Comparison of ENCODE assay signal across 8 cellular contexts in genomic region chr14:53151523-53151866, GRCh38. TPM values are rescaled to one million over a fixed set of nuclear protein-coding genes. Genes with fewer than 3 reads are reported as not detected.
DNase-seq lines count a peak whose midpoint lies in the region; ATAC-seq and TF ChIP-seq lines count a peak whose summit lies in the region.

No MANE protein-coding gene starts in this region.

- CTCF ChIA-PET in PC-9 (lab: Charles Lee) = interaction anchor here (0.6 to 0.7 kb wide), 3 partner anchors 40 to 147 kb away, joined by 3 to 10 read pairs (median 4); no protein-coding TSS in a partner anchor

- TSS peak; percentile 19 for BruUV-seq in PC-9 (replicated peaks; lab: Mats Ljungman, UMichigan)

- POLR2A ChIA-PET in PC-9 (lab: Charles Lee; ENCODE audit: unreplicated experiment) = no interaction called here

- H3K9me3 ChIP-seq in DND-41 (ENCODE audit: insufficient read depth, low read length, severe bottlenecking) (no peaks in the 10 kb centered on the region), PC-9 (ENCODE audit: insufficient read depth, low read depth) (no peaks in the 10 kb centered on the region), fibroblast of lung (ENCODE audit: control insufficient read depth, insufficient read depth, low read depth, low read length) (no peaks in the 10 kb centered on the region)

- peaks cover 65% of the 10 kb centered on the region for H3K79me2 ChIP-seq in DND-41 (ENCODE audit: insufficient read depth, low read length)
- H3K79me2 ChIP-seq in PC-9 (ENCODE audit: low read depth) = peaks cover 21% of the 10 kb centered on the region
- peaks cover 39% of the 10 kb centered on the region for H3K79me2 ChIP-seq in fibroblast of lung (ENCODE audit: control insufficient read depth, insufficient read depth, low read length)

- no peaks in the 10 kb centered on the region for H3K9me2 ChIP-seq in PC-9 (ENCODE audit: insufficient read depth)

- intact Hi-C loops in PC-9 (cut with micrococcal nuclease; ENCODE audit: unreplicated experiment) = loop anchor here (5.0 kb wide), 2 partner anchors 89 to 156 kb away; no protein-coding TSS in a partner anchor

- peaks cover 50% of the 10 kb centered on the region for H4K20me1 ChIP-seq in DND-41 (ENCODE audit: insufficient read depth, low read length)
- no peaks in the 10 kb centered on the region for H4K20me1 ChIP-seq in PC-9 (ENCODE audit: insufficient read depth)
- no peaks in the 10 kb centered on the region for H4K20me1 ChIP-seq in fibroblast of lung (ENCODE audit: control insufficient read depth, extremely low read depth, insufficient read depth, low read length)

- H3K36me3 ChIP-seq in DND-41 (ENCODE audit: insufficient read depth, low read length) (peaks cover 32% of the 10 kb centered on the region), PC-9 (ENCODE audit: low read depth) (no peaks in the 10 kb centered on the region; the same call in 1 of the 2 replicates), fibroblast of lung (ENCODE audit: control insufficient read depth, insufficient read depth, low read length) (no peaks in the 10 kb centered on the region)

- no peak for ATAC-seq in DND-41 (ENCODE audit: insufficient read depth, low read depth)
- ATAC-seq in GM21381 (IDR thresholded peaks at IDR 0.05; ENCODE audit: unreplicated experiment) = no peak

- H3K9ac ChIP-seq in DND-41 (ENCODE audit: low read depth, low read length) (peak overlapping the region; percentile 93), fibroblast of lung (ENCODE audit: insufficient read depth, low read length) (peak overlapping the region; percentile 73)

- H3K4me3 ChIP-seq in DND-41 (ENCODE audit: low read depth in 1 of 2, low read length in 2 of 2) = peak overlapping the region; percentile 87 to 96
- H3K4me3 ChIP-seq in PC-9 = peak overlapping the region; percentile 96
- H3K4me3 ChIP-seq in fibroblast of lung (replicated peaks in 1 of 4; ENCODE audit: control extremely low read depth in 1 of 4, insufficient read depth in 1 of 4, low read depth in 3 of 4, low read length in 4 of 4) = peak overlapping the region; percentile 74 to 97 (median 85)

- H3K27me3 ChIP-seq in DND-41 (ENCODE audit: insufficient read depth, low read length, poor library complexity) (no peaks in the 10 kb centered on the region), PC-9 (ENCODE audit: insufficient read depth, low read depth) (no peaks in the 10 kb centered on the region), fibroblast of lung (ENCODE audit: control insufficient read depth, insufficient read depth, low read length) (no peaks in the 10 kb centered on the region)

- peaks cover 55% of the 10 kb centered on the region for H3K4me1 ChIP-seq in DND-41 (ENCODE audit: insufficient read depth, low read length)
- peaks cover 14% of the 10 kb centered on the region for H3K4me1 ChIP-seq in PC-9 (replicated peaks; ENCODE audit: insufficient read depth)
- H3K4me1 ChIP-seq in fibroblast of lung (ENCODE audit: control insufficient read depth, extremely low read depth, insufficient read depth, low read length) = peaks cover 5% of the 10 kb centered on the region

- TF ChIP-seq CTCF in DND-41 (IDR thresholded peaks at IDR 0.05; ENCODE audit: borderline replicate concordance, extremely low read depth, low read length, poor library complexity, severe bottlenecking) = no peak
- TF ChIP-seq CTCF in PC-9 (conservative IDR thresholded peaks at IDR 0.05) = no peak
- no peak for TF ChIP-seq CTCF in fibroblast of lung (conservative IDR thresholded peaks at IDR 0.05 in 1 of 2, IDR thresholded peaks at IDR 0.05 in 1 of 2; ENCODE audit: low read depth in 1 of 2, low read length in 2 of 2)

- H3K27ac ChIP-seq in DND-41 (ENCODE audit: low read length) (peak overlapping the region; percentile 92), PC-9 (no peak overlapping the region), fibroblast of lung (ENCODE audit: insufficient read depth, low read length) (peak overlapping the region; percentile 76)

- H3K4me2 ChIP-seq in DND-41 (ENCODE audit: insufficient read depth, low read length) (peak overlapping the region; percentile 67), PC-9 (peak overlapping the region; percentile 82), fibroblast of lung (ENCODE audit: extremely low read depth, insufficient read depth, low read length) (peak overlapping the region; percentile 59)

- DNase-seq in DND-41 (no peak), PC-9 (no peak), fibroblast of lung (ENCODE audit: low read depth in 2 of 2) (no peak), pons (ENCODE audit: low spot score) (peak; percentile 29), AML-193 (lab: John Stamatoyannopoulos, UW) (no peak), NCI-H1436 treated with DMSO at 0.1 percent for 48 hours (lab: John Stamatoyannopoulos, UW) (no peak), HuH-7 (ENCODE audit: low spot score) (no peak)

- H2AFZ ChIP-seq in DND-41 (ENCODE audit: low read depth, low read length) (peak overlapping the region; percentile 74), PC-9 (peak overlapping the region; percentile 98), fibroblast of lung (ENCODE audit: low read length) (peak overlapping the region; percentile 93)

- peaks cover 8% of the 10 kb centered on the region; the same call in 1 of the 2 replicates for H3F3A ChIP-seq in PC-9 (ENCODE audit: insufficient read depth, low read depth)

RNA-seq across cellular contexts. Expression of gene DDHD1, which starts 1.6 kb away (rescaled TPM):
- total RNA-seq in PC-9 (2021) (11.1 and 11.3 TPM in 2 replicates), fibroblast of lung (19.0 and 30.6 TPM in 2 replicates)
- polyA plus RNA-seq in fibroblast of lung = 11.7 and 13.6 TPM in 2 replicates
- polyA plus RNA-seq in fibroblast of lung (2012) = 7.3 and 7.4 TPM in 2 replicates
- polyA minus RNA-seq in fibroblast of lung (ENCODE audit: low replicate concordance) = 1.4 and 4.5 TPM in 2 replicates
